In genomic region chr5:143506881-143507552, GRCh38 we compare ENCODE assay signal across 11 cellular contexts.
A peak's percentile ranks its signal among the peaks of the same experiment; 100 is the strongest.
DNase-seq lines count a peak whose midpoint lies in the region; ATAC-seq and TF ChIP-seq lines count a peak whose summit lies in the region.
"Had no signal": no experiment of that assay in that cellular context is flagged by ENCODE, and none has a peak within 500 bp of the region (broad histone marks: within the 10 kb centered on the region; RNA-seq: fewer than 3 reads in every experiment).

No MANE protein-coding gene starts in this region.

- H3K4me3 ChIP-seq in kidney epithelial cell (ENCODE audit: low read depth, low read length) = no peak overlapping the region
- H3K4me3 ChIP-seq: SJCRH30 had no signal

- peak; percentile 28 for TF ChIP-seq CTCF in kidney epithelial cell (IDR thresholded peaks at IDR 0.05; ENCODE audit: insufficient read depth, low read length, poor library complexity, severe bottlenecking)

- POLR2A ChIA-PET in HEK293T (lab: Yijun Ruan, JAX) = interaction anchor here (1.5 kb wide), 1 partner anchor 103 kb away, joined by 3 read pairs; no protein-coding TSS in a partner anchor
- POLR2A ChIA-PET in activated CD8-positive, alpha-beta T cell treated with anti-CD3 and anti-CD28 coated beads, Interleukin-2, amount 10 ng/mL, durations not matched to agents 7 days and 5 days (lab: Charles Lee) = interaction anchor here (1.1 kb wide), 1 partner anchor 23 kb away, joined by 3 read pairs; no protein-coding TSS in a partner anchor

- CTCF ChIA-PET in HEK293T (lab: Yijun Ruan, JAX) = no interaction called here
- CTCF ChIA-PET in activated CD8-positive, alpha-beta T cell treated with anti-CD3 and anti-CD28 coated beads, Interleukin-2, amount 10 ng/mL, durations not matched to agents 7 days and 5 days (lab: Charles Lee) = no interaction called here

- H3K27ac Mint-ChIP-seq in activated CD8-positive, alpha-beta T cell treated with anti-CD3 and anti-CD28 coated beads, Interleukin-2, amount 10 ng/mL, durations not matched to agents 7 days and 5 days = no peak overlapping the region

- H3K9me3 Mint-ChIP-seq in activated CD8-positive, alpha-beta T cell treated with anti-CD3 and anti-CD28 coated beads, Interleukin-2, amount 10 ng/mL, durations not matched to agents 7 days and 5 days (ENCODE audit: insufficient read depth) = no peaks in the 10 kb centered on the region

- H3K27me3 Mint-ChIP-seq in activated CD8-positive, alpha-beta T cell treated with anti-CD3 and anti-CD28 coated beads, Interleukin-2, amount 10 ng/mL, durations not matched to agents 7 days and 5 days (ENCODE audit: low read depth) = no peaks in the 10 kb centered on the region

- DNase-seq in HS-27A (ENCODE audit: low read depth) (peak; percentile 62), T47D (ENCODE audit: low read depth in 1 of 2, low spot score in 1 of 2) (peak; percentile 18 to 55), kidney epithelial cell (ENCODE audit: low read depth) (peak; percentile 79), stromal cell of bone marrow (ENCODE audit: low read depth) (peak; percentile 74), HEK293T (ENCODE audit: extremely low spot score) (no peak)
- DNase-seq in activated CD8-positive, alpha-beta T cell treated with anti-CD3 and anti-CD28 coated beads, Interleukin-2, amount 10 ng/mL, durations not matched to agents 7 days and 5 days = no peak
- DNase-seq: activated T-cell treated with anti-CD3 and anti-CD28 coated beads, Interleukin-2, amount 50 U/mL, for 48 hours; SJCRH30; stimulated activated CD4-positive, alpha-beta T cell treated with anti-CD3 and anti-CD28 coated beads, Interleukin-1b, Interleukin-23, amount 100 ng/mL, for 48 hours had no signal

- H3K27me3 ChIP-seq in kidney epithelial cell (ENCODE audit: control insufficient read depth, insufficient read depth, low read length) = no peaks in the 10 kb centered on the region
- H3K27me3 ChIP-seq: SJCRH30 had no signal

- ATAC-seq in GM18511 (IDR thresholded peaks at IDR 0.05; ENCODE audit: unreplicated experiment) (no peak), HG03039 (IDR thresholded peaks at IDR 0.05; ENCODE audit: unreplicated experiment) (no peak)
- ATAC-seq in activated CD8-positive, alpha-beta T cell treated with anti-CD3 and anti-CD28 coated beads, Interleukin-2, amount 10 ng/mL, durations not matched to agents 7 days and 5 days = no peak

- in situ Hi-C loops in T47D (cut with HindIII; ENCODE audit: low pct_unique_long_range_greater_than_20kb, low sequenced_read_pairs) = no loop called here

- no peaks in the 10 kb centered on the region for H3K4me1 Mint-ChIP-seq in activated CD8-positive, alpha-beta T cell treated with anti-CD3 and anti-CD28 coated beads, Interleukin-2, amount 10 ng/mL, durations not matched to agents 7 days and 5 days (ENCODE audit: low read depth)

- no peaks in the 10 kb centered on the region for H3K36me3 ChIP-seq in kidney epithelial cell (ENCODE audit: control insufficient read depth, insufficient read depth, low read length)
- H3K36me3 ChIP-seq: SJCRH30 had no signal

- no peaks in the 10 kb centered on the region for H3K36me3 Mint-ChIP-seq in activated CD8-positive, alpha-beta T cell treated with anti-CD3 and anti-CD28 coated beads, Interleukin-2, amount 10 ng/mL, durations not matched to agents 7 days and 5 days (ENCODE audit: low read depth)

- H3K4me3 Mint-ChIP-seq in activated CD8-positive, alpha-beta T cell treated with anti-CD3 and anti-CD28 coated beads, Interleukin-2, amount 10 ng/mL, durations not matched to agents 7 days and 5 days = no peak overlapping the region

TF ChIP-seq in HEK293T, 16 proteins besides CTCF, POLR2A, EP300 and RAD21:
- TF ChIP-seq BHLHE40 (IDR thresholded peaks at IDR 0.05; ENCODE audit: borderline replicate concordance) = no peak
- no peak for TF ChIP-seq ZNF384 (IDR thresholded peaks at IDR 0.05)
- no peak for TF ChIP-seq SUZ12 (IDR thresholded peaks at IDR 0.05)
- TF ChIP-seq ARNT (IDR thresholded peaks at IDR 0.05) = no peak
- no peak for TF ChIP-seq FOXK2 (IDR thresholded peaks at IDR 0.05)
- TF ChIP-seq ELF4 (IDR thresholded peaks at IDR 0.05) = no peak
- TF ChIP-seq HDGF (IDR thresholded peaks at IDR 0.05; ENCODE audit: borderline replicate concordance) = no peak
- no peak for TF ChIP-seq CTBP1 (IDR thresholded peaks at IDR 0.05; ENCODE audit: borderline replicate concordance)
- TF ChIP-seq NFRKB (IDR thresholded peaks at IDR 0.05) = no peak
- TF ChIP-seq FOXM1 (IDR thresholded peaks at IDR 0.05; ENCODE audit: borderline replicate concordance) = no peak
- TF ChIP-seq PKNOX1 (IDR thresholded peaks at IDR 0.05) = no peak
- no peak for TF ChIP-seq LEF1 (IDR thresholded peaks at IDR 0.05; ENCODE audit: borderline replicate concordance)
- TF ChIP-seq FOXA1 (IDR thresholded peaks at IDR 0.05) = no peak

Comparison
In these comparisons a context has a peak if more than half of its experiments do, and no peak if none do; other contexts are left out.
1. DNase-seq: peak in HS-27A (single experiment), T47D (2 of 2), kidney epithelial cell (single experiment) and stromal cell of bone marrow (single experiment); none in HEK293T (single experiment) and activated CD8-positive, alpha-beta T cell treated with anti-CD3 and anti-CD28 coated beads, Interleukin-2, amount 10 ng/mL, durations not matched to agents 7 days and 5 days (single experiment).